In genomic region chr17:10072086-10072485, GRCh38 we compare ENCODE assay signal across 34 cellular contexts.
"Had no signal": no experiment of that assay in that cellular context is flagged by ENCODE, and none has a peak within 500 bp of the region (broad histone marks: within the 10 kb centered on the region; RNA-seq: fewer than 3 reads in every experiment).

No MANE protein-coding gene starts in this region.

- H3K27me3 ChIP-seq: adrenal gland, body of pancreas, esophagus squamous epithelium, gastroesophageal sphincter had no signal

- H3K4me1 ChIP-seq: body of pancreas had no signal

- H3K9me3 ChIP-seq: adrenal gland, body of pancreas, esophagus squamous epithelium, gastroesophageal sphincter had no signal

- ATAC-seq: activated CD4-positive, CD25-positive, alpha-beta regulatory T cell treated with anti-CD3 and anti-CD28 coated beads, Interleukin-2, amount 50 U/mL, for 24 hours; activated CD8-positive, alpha-beta memory T cell treated with anti-CD3 and anti-CD28 coated beads, Interleukin-2, amount 10 ng/mL, durations not matched to agents 7 days and 5 days; activated CD8-positive, alpha-beta T cell treated with anti-CD3 and anti-CD28 coated beads for 36 hours; activated naive CD8-positive, alpha-beta T cell treated with anti-CD3 and anti-CD28 coated beads, Interleukin-2, amount 50 U/mL, for 24 hours; body of pancreas; effector memory CD8-positive, alpha-beta T cell; gastroesophageal sphincter; T-helper 17 cell had no signal

- H3K4me1 Mint-ChIP-seq: activated CD8-positive, alpha-beta memory T cell treated with anti-CD3 and anti-CD28 coated beads, Interleukin-2, amount 10 ng/mL, durations not matched to agents 7 days and 5 days; activated naive CD4-positive, alpha-beta T cell treated with anti-CD3 and anti-CD28 coated beads, Interleukin-2, amount 50 U/mL, for 24 hours; activated naive CD8-positive, alpha-beta T cell treated with anti-CD3 and anti-CD28 coated beads for 36 hours; activated naive CD8-positive, alpha-beta T cell treated with anti-CD3 and anti-CD28 coated beads, Interleukin-2, amount 50 U/mL, for 24 hours; T-helper 17 cell had no signal

- H3K27ac Mint-ChIP-seq: activated B cell treated with CpG ODN at 0.5 μM for 24 hours; activated CD8-positive, alpha-beta memory T cell treated with anti-CD3 and anti-CD28 coated beads, Interleukin-2, amount 10 ng/mL, durations not matched to agents 7 days and 5 days; activated CD8-positive, alpha-beta T cell treated with anti-CD3 and anti-CD28 coated beads for 36 hours; activated naive CD4-positive, alpha-beta T cell treated with anti-CD3 and anti-CD28 coated beads for 36 hours; activated naive CD4-positive, alpha-beta T cell treated with anti-CD3 and anti-CD28 coated beads, Interleukin-2, amount 50 U/mL, for 24 hours; activated naive CD8-positive, alpha-beta T cell treated with anti-CD3 and anti-CD28 coated beads for 36 hours; activated naive CD8-positive, alpha-beta T cell treated with anti-CD3 and anti-CD28 coated beads, Interleukin-2, amount 50 U/mL, for 24 hours; activated T-helper 1 cell treated with anti-CD3 and anti-CD28 coated beads, Interleukin-12 subunit alpha, Interleukin-12 subunit beta, Interleukin-2, Interleukin-4 antibody, amounts not matched to agents 30 ng/mL and 10 ng/mL and 1 ng/mL, durations not matched to agents 14 hours and 24 hours and 36 hours; activated T-helper 2 cell treated with anti-CD3 and anti-CD28 coated beads, Interferon-gamma antibody, Interleukin-2, Interleukin-4, amounts not matched to agents 10 μg/mL and 5 μg/mL and 100 μg/mL, durations not matched to agents 14 hours and 24 hours and 36 hours; effector memory CD8-positive, alpha-beta T cell; T-helper 17 cell; T-helper 2 cell treated with Interferon-gamma antibody and Interleukin-4, amounts not matched to agents 5 μg/mL and 100 μg/mL, for 36 hours had no signal

- H3K9me3 Mint-ChIP-seq: activated B cell treated with CpG ODN at 0.5 μM for 24 hours; activated CD8-positive, alpha-beta T cell treated with anti-CD3 and anti-CD28 coated beads for 36 hours; activated naive CD4-positive, alpha-beta T cell treated with anti-CD3 and anti-CD28 coated beads for 36 hours; activated naive CD8-positive, alpha-beta T cell treated with anti-CD3 and anti-CD28 coated beads for 36 hours; activated naive CD8-positive, alpha-beta T cell treated with anti-CD3 and anti-CD28 coated beads, Interleukin-2, amount 50 U/mL, for 24 hours; activated T-helper 1 cell treated with anti-CD3 and anti-CD28 coated beads, Interleukin-12 subunit alpha, Interleukin-12 subunit beta, Interleukin-2, Interleukin-4 antibody, amounts not matched to agents 30 ng/mL and 10 ng/mL and 1 ng/mL, durations not matched to agents 14 hours and 24 hours and 36 hours; activated T-helper 2 cell treated with anti-CD3 and anti-CD28 coated beads, Interferon-gamma antibody, Interleukin-2, Interleukin-4, amounts not matched to agents 10 μg/mL and 5 μg/mL and 100 μg/mL, durations not matched to agents 14 hours and 24 hours and 36 hours; central memory CD8-positive, alpha-beta T cell; effector memory CD8-positive, alpha-beta T cell; T-helper 2 cell treated with Interferon-gamma antibody and Interleukin-4, amounts not matched to agents 5 μg/mL and 100 μg/mL, for 36 hours had no signal

- H3K27me3 Mint-ChIP-seq: activated CD8-positive, alpha-beta memory T cell treated with anti-CD3 and anti-CD28 coated beads, Interleukin-2, amount 10 ng/mL, durations not matched to agents 7 days and 5 days; activated CD8-positive, alpha-beta T cell treated with anti-CD3 and anti-CD28 coated beads for 36 hours; activated naive CD4-positive, alpha-beta T cell treated with anti-CD3 and anti-CD28 coated beads, Interleukin-2, amount 50 U/mL, for 24 hours; activated naive CD8-positive, alpha-beta T cell treated with anti-CD3 and anti-CD28 coated beads for 36 hours; central memory CD8-positive, alpha-beta T cell; effector memory CD8-positive, alpha-beta T cell had no signal

- H3K4me3 Mint-ChIP-seq: activated B cell treated with CpG ODN at 0.5 μM for 24 hours; activated CD8-positive, alpha-beta memory T cell treated with anti-CD3 and anti-CD28 coated beads, Interleukin-2, amount 10 ng/mL, durations not matched to agents 7 days and 5 days; activated CD8-positive, alpha-beta T cell treated with anti-CD3 and anti-CD28 coated beads for 36 hours; activated naive CD4-positive, alpha-beta T cell treated with anti-CD3 and anti-CD28 coated beads for 36 hours; activated naive CD4-positive, alpha-beta T cell treated with anti-CD3 and anti-CD28 coated beads, Interleukin-2, amount 50 U/mL, for 24 hours; activated naive CD8-positive, alpha-beta T cell treated with anti-CD3 and anti-CD28 coated beads for 36 hours; activated naive CD8-positive, alpha-beta T cell treated with anti-CD3 and anti-CD28 coated beads, Interleukin-2, amount 50 U/mL, for 24 hours; activated T-helper 1 cell treated with anti-CD3 and anti-CD28 coated beads, Interleukin-12 subunit alpha, Interleukin-12 subunit beta, Interleukin-2, Interleukin-4 antibody, amounts not matched to agents 30 ng/mL and 10 ng/mL and 1 ng/mL, durations not matched to agents 14 hours and 24 hours and 36 hours; central memory CD8-positive, alpha-beta T cell; effector memory CD8-positive, alpha-beta T cell; T-helper 17 cell; T-helper 2 cell treated with Interferon-gamma antibody and Interleukin-4, amounts not matched to agents 5 μg/mL and 100 μg/mL, for 36 hours had no signal

- DNase-seq: activated B cell treated with CpG ODN at 0.5 μM for 24 hours; activated CD4-positive, alpha-beta T cell treated with anti-CD3 and anti-CD28 coated beads for 48 hours; activated CD4-positive, alpha-beta T cell treated with anti-CD3 and anti-CD28 coated beads, Interleukin-2, amount 50 U/mL, for 1 hour; activated CD4-positive, alpha-beta T cell treated with anti-CD3 and anti-CD28 coated beads, Interleukin-2, amount 50 U/mL, for 48 hours; activated CD8-positive, alpha-beta memory T cell treated with anti-CD3 and anti-CD28 coated beads, Interleukin-2, amount 10 ng/mL, durations not matched to agents 7 days and 5 days; activated CD8-positive, alpha-beta memory T cell treated with anti-CD3 and anti-CD28 coated beads, Interleukin-2, amount 50 U/mL, for 4 hours; activated CD8-positive, alpha-beta T cell treated with anti-CD3 and anti-CD28 coated beads for 36 hours; activated effector memory CD4-positive, alpha-beta T cell treated with anti-CD3 and anti-CD28 coated beads, Interleukin-2, amount 50 U/mL, for 16 hours; activated naive CD4-positive, alpha-beta T cell treated with anti-CD3 and anti-CD28 coated beads for 36 hours; activated naive CD8-positive, alpha-beta T cell treated with anti-CD3 and anti-CD28 coated beads for 36 hours; activated naive CD8-positive, alpha-beta T cell treated with anti-CD3 and anti-CD28 coated beads, Interleukin-2, amount 50 U/mL, for 24 hours; activated T-cell treated with anti-CD3 and anti-CD28 coated beads, Interleukin-2, amount 50 U/mL, for 1 hour; activated T-cell treated with anti-CD3 and anti-CD28 coated beads, Interleukin-2, amount 50 U/mL, for 48 hours; adrenal gland; amygdala; body of pancreas; dermis blood vessel endothelial cell; effector CD4-positive, alpha-beta T cell; effector memory CD8-positive, alpha-beta T cell; erythroblast; esophagus squamous epithelium; foreskin melanocyte; T-helper 1 cell; T-helper 17 cell; T1000; WERI-Rb-1 had no signal

- H3K4me3 ChIP-seq: adrenal gland, body of pancreas, coronary artery, esophagus squamous epithelium, gastroesophageal sphincter had no signal

- H3K27ac ChIP-seq: adrenal gland, body of pancreas, coronary artery, gastroesophageal sphincter, WERI-Rb-1 had no signal

- H3K36me3 Mint-ChIP-seq: activated CD8-positive, alpha-beta memory T cell treated with anti-CD3 and anti-CD28 coated beads, Interleukin-2, amount 10 ng/mL, durations not matched to agents 7 days and 5 days; activated naive CD4-positive, alpha-beta T cell treated with anti-CD3 and anti-CD28 coated beads, Interleukin-2, amount 50 U/mL, for 24 hours; activated naive CD8-positive, alpha-beta T cell treated with anti-CD3 and anti-CD28 coated beads for 36 hours had no signal

- H3K36me3 ChIP-seq: adrenal gland, esophagus squamous epithelium, gastroesophageal sphincter, WERI-Rb-1 had no signal
